In genomic region chr2:153622285-153622684, GRCh38 we compare ENCODE assay signal across 17 cellular contexts.
DNase-seq lines count a peak whose midpoint lies in the region; ATAC-seq, FAIRE-seq and TF ChIP-seq lines count a peak whose summit lies in the region.
"Had no signal": no experiment of that assay in that cellular context is flagged by ENCODE, and none has a peak within 500 bp of the region (broad histone marks: within the 10 kb centered on the region; RNA-seq: fewer than 3 reads in every experiment).

No MANE protein-coding gene starts in this region.

- peak; percentile 23 to 31 for TF ChIP-seq CTCF in Caco-2 (IDR thresholded peaks at IDR 0.05; ENCODE audit: insufficient read depth in 1 of 2, low read depth in 1 of 2, low read length in 1 of 2, severe bottlenecking in 1 of 2, unreplicated experiment in 1 of 2)
- TF ChIP-seq CTCF in mesothelial cell of epicardium (IDR thresholded peaks at IDR 0.05; ENCODE audit: unreplicated experiment) = peak; percentile 59
- TF ChIP-seq CTCF in pancreas (IDR thresholded peaks at IDR 0.05) = no peak

- DNase-seq in Caco-2 (no peak), KBM-7 (peak; percentile 0), SK-MEL-5 (ENCODE audit: low read depth, low spot score) (peak; percentile 6), mesothelial cell of epicardium (ENCODE audit: low spot score in 2 of 2, unreplicated experiment in 2 of 2) (no peak), putamen (ENCODE audit: low spot score) (no peak), T-helper 17 cell (no peak), pancreas (no peak)
- DNase-seq: activated CD8-positive, alpha-beta T cell treated with anti-CD3 and anti-CD28 coated beads, Interleukin-2, amount 10 ng/mL, durations not matched to agents 7 days and 5 days; GF-D8; kidney; NCI-H2081 treated with DMSO at 0.1 percent for 48 hours; NK-92 treated with Interleukin-12 subunit alpha and Interleukin-12 subunit beta, amount 100 ng/mL, for 24 hours; posterior cingulate gyrus; stomach had no signal

- BruUV-seq in Caco-2 (replicated peaks; lab: Mats Ljungman, UMichigan) = no TSS peak

- FAIRE-seq in pancreas (lab: Jason Lieb, UNC) = no peak
- FAIRE-seq: kidney had no signal

- WGBS in pancreas, 2 donors = 40 to 57% methylated on average over 4 of the region's 4 CpGs

- no peaks in the 10 kb centered on the region for H3K9me3 ChIP-seq in Caco-2
- H3K9me3 ChIP-seq in T-helper 17 cell (ENCODE audit: control insufficient read depth, low read length, poor library complexity, severe bottlenecking) = no peaks in the 10 kb centered on the region
- no peaks in the 10 kb centered on the region for H3K9me3 ChIP-seq in pancreas
- H3K9me3 ChIP-seq: SJSA1, vagina had no signal

- in situ Hi-C loops in KBM-7 (cut with MboI; ENCODE audit: low pct_unique_long_range_greater_than_20kb, low sequenced_read_pairs) (no loop called here), SK-MEL-5 (cut with HindIII; ENCODE audit: low pct_unique_long_range_greater_than_20kb, low sequenced_read_pairs) (no loop called here)

- no peak overlapping the region for H3K27ac ChIP-seq in pancreas
- H3K27ac ChIP-seq: SJSA1, stomach, vagina had no signal

- H3K9me3 Mint-ChIP-seq in Caco-2 (ENCODE audit: unreplicated experiment) (peaks cover 20% of the 10 kb centered on the region), mesothelial cell of epicardium (peaks cover 32% of the 10 kb centered on the region)

- H3K36me3 ChIP-seq in Caco-2 (ENCODE audit: control insufficient read depth, insufficient read depth, low read length) (no peaks in the 10 kb centered on the region), pancreas (no peaks in the 10 kb centered on the region)
- H3K36me3 ChIP-seq: SJSA1, stomach, vagina had no signal

- H3K27me3 ChIP-seq in Caco-2 (replicated peaks; ENCODE audit: control insufficient read depth, insufficient read depth, low read length) (no peaks in the 10 kb centered on the region), pancreas (no peaks in the 10 kb centered on the region)
- H3K27me3 ChIP-seq: SJSA1, stomach, vagina had no signal

- H3K4me1 Mint-ChIP-seq in Caco-2 (ENCODE audit: low read depth, unreplicated experiment) = no peaks in the 10 kb centered on the region
- H3K4me1 Mint-ChIP-seq in mesothelial cell of epicardium = no peaks in the 10 kb centered on the region
- no peaks in the 10 kb centered on the region for H3K4me1 Mint-ChIP-seq in T-helper 17 cell

- no peaks in the 10 kb centered on the region for H3K36me3 Mint-ChIP-seq in Caco-2 (ENCODE audit: insufficient read depth, unreplicated experiment)
- H3K36me3 Mint-ChIP-seq in mesothelial cell of epicardium = peaks cover 4% of the 10 kb centered on the region
- no peaks in the 10 kb centered on the region for H3K36me3 Mint-ChIP-seq in T-helper 17 cell (ENCODE audit: low read depth)

- intact Hi-C loops in Caco-2 (cut with micrococcal nuclease; ENCODE audit: unreplicated experiment) = no loop called here
- intact Hi-C loops in pancreas (cut with DNase I) = no loop called here

- CTCF ChIA-PET in Caco-2 (lab: Charles Lee) = no interaction called here

- H3K27ac Mint-ChIP-seq in Caco-2 (ENCODE audit: unreplicated experiment) (no peak overlapping the region), mesothelial cell of epicardium (no peak overlapping the region), T-helper 17 cell (no peak overlapping the region)
- H3K27ac Mint-ChIP-seq: activated CD8-positive, alpha-beta T cell treated with anti-CD3 and anti-CD28 coated beads, Interleukin-2, amount 10 ng/mL, durations not matched to agents 7 days and 5 days had no signal

- H3K4me3 Mint-ChIP-seq in Caco-2 (ENCODE audit: unreplicated experiment) = no peak overlapping the region
- no peak overlapping the region for H3K4me3 Mint-ChIP-seq in mesothelial cell of epicardium
- H3K4me3 Mint-ChIP-seq in T-helper 17 cell = no peak overlapping the region
- H3K4me3 Mint-ChIP-seq: activated CD8-positive, alpha-beta T cell treated with anti-CD3 and anti-CD28 coated beads, Interleukin-2, amount 10 ng/mL, durations not matched to agents 7 days and 5 days had no signal

- POLR2A ChIA-PET in Caco-2 (lab: Charles Lee) = no interaction called here

- H3K4me3 ChIP-seq in Caco-2 (ENCODE audit: low read depth, low read length) (no peak overlapping the region), pancreas (no peak overlapping the region)
- H3K4me3 ChIP-seq: SJSA1, stomach, vagina had no signal

- H3K27me3 Mint-ChIP-seq in Caco-2 (ENCODE audit: insufficient read depth, unreplicated experiment) = no peaks in the 10 kb centered on the region
- H3K27me3 Mint-ChIP-seq in mesothelial cell of epicardium (ENCODE audit: low read depth) = no peaks in the 10 kb centered on the region
- no peaks in the 10 kb centered on the region for H3K27me3 Mint-ChIP-seq in T-helper 17 cell

- ATAC-seq in T-helper 17 cell = no peak
- no peak for ATAC-seq in pancreas
- ATAC-seq in HG03439 (IDR thresholded peaks at IDR 0.05; ENCODE audit: unreplicated experiment) = no peak
- ATAC-seq: activated CD8-positive, alpha-beta T cell treated with anti-CD3 and anti-CD28 coated beads, Interleukin-2, amount 10 ng/mL, durations not matched to agents 7 days and 5 days had no signal

- no peaks in the 10 kb centered on the region for H3K4me1 ChIP-seq in Caco-2
- H3K4me1 ChIP-seq in pancreas = no peaks in the 10 kb centered on the region
- H3K4me1 ChIP-seq: SJSA1, stomach, vagina had no signal

Comparison
In these comparisons a context has a peak if more than half of its experiments do, and no peak if none do; other contexts are left out.
1. DNase-seq: peak in KBM-7 (single experiment) and SK-MEL-5 (single experiment); none in Caco-2 (0 of 2), mesothelial cell of epicardium (0 of 2), putamen (single experiment), T-helper 17 cell (0 of 3) and pancreas (0 of 6).
2. CTCF ChIP-seq: peak in Caco-2 (2 of 2) and mesothelial cell of epicardium (single experiment); none in pancreas (0 of 4).